8 cellular contexts compared by ENCODE assay signal in the genomic region with DNA sequence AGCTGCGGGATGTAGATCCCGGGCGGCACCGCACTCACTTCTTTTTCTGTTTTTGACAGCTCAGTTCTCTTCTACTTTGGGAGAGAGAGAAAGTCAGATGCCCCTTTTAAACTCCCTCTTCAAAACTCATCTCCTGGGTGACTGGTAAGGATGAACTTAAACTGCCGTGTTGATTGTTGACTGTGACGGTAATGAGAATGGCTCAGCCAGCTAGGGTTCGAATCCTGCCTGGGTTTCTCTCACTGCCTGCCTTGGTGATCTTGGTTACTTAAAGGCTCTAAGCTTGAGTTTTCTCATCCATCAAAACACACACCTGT. TPM values are rescaled to one million over a fixed set of nuclear protein-coding genes. Genes with fewer than 3 reads are reported as not detected.
A peak's percentile ranks its signal among the peaks of the same experiment; 100 is the strongest.
DNase-seq lines count a peak whose midpoint lies in the region; ATAC-seq, FAIRE-seq and TF ChIP-seq lines count a peak whose summit lies in the region.

No MANE protein-coding gene starts in this region.

- peak overlapping the region; percentile 74; the same call in 1 of the 2 replicates for H3K27ac ChIP-seq in HL-60 (replicated peaks)
- H3K27ac ChIP-seq in K562 (ENCODE audit: extremely low read depth, low read depth, low read length) = peak overlapping the region; percentile 70; the same call in 2 of the 3 replicates
- peak overlapping the region; percentile 86 to 90 (median 88) for H3K27ac ChIP-seq in right lobe of liver
- peak overlapping the region; percentile 73 to 98 (median 82) for H3K27ac ChIP-seq in thyroid gland

- H3K4me2 ChIP-seq in K562 (ENCODE audit: insufficient read depth, low read length) = peak overlapping the region; percentile 82

- H3K4me1 ChIP-seq in K562 (replicated peaks in 1 of 2; ENCODE audit: control insufficient read depth in 2 of 2, insufficient read depth in 2 of 2, low read length in 2 of 2) = peaks cover 15 to 31% of the 10 kb centered on the region in 2 experiments
- peaks cover 0 to 19% (median 4%) of the 10 kb centered on the region in 4 donors for H3K4me1 ChIP-seq in right lobe of liver
- peaks cover 17 to 20% of the 10 kb centered on the region in 2 donors for H3K4me1 ChIP-seq in thyroid gland

- TF ChIP-seq RAD21 in K562 (CRISPR knock-in tag; conservative IDR thresholded peaks at IDR 0.05 in 1 of 2, IDR thresholded peaks at IDR 0.05 in 1 of 2) = no peak

- no peak for TF ChIP-seq EP300 in K562 (IDR thresholded peaks at IDR 0.05; ENCODE audit: low read length)

- BruUV-seq in K562 (replicated peaks; lab: Mats Ljungman, UMichigan) = no TSS peak

- peak overlapping the region; percentile 98 for H2AFZ ChIP-seq in K562 (ENCODE audit: low read depth, low read length)

- no peaks in the 10 kb centered on the region for H4K20me1 ChIP-seq in K562 (replicated peaks; ENCODE audit: control insufficient read depth, insufficient read depth, low read length)

- in situ Hi-C loops in K562 (cut with MboI) = no loop called here

- H3K4me3 ChIP-seq in HL-60 (replicated peaks; ENCODE audit: insufficient read depth, low read length) (peak overlapping the region; percentile 90), K562 (peak overlapping the region; percentile 77), right lobe of liver (peak overlapping the region; percentile 71 to 85 (median 79)), thyroid gland (replicated peaks in 1 of 3) (peak overlapping the region; percentile 49 to 77 (median 53))

- peak; percentile 86 for FAIRE-seq in K562 (lab: Jason Lieb, UNC)

- no peaks in the 10 kb centered on the region for H3K79me2 ChIP-seq in K562 (ENCODE audit: control insufficient read depth, insufficient read depth, low read length)

- no peaks in the 10 kb centered on the region; the same call in 1 of the 2 replicates for H3K9me3 ChIP-seq in K562 (replicated peaks; ENCODE audit: control insufficient read depth, insufficient read depth, low read depth, low read length)
- no peaks in the 10 kb centered on the region for H3K9me3 ChIP-seq in right lobe of liver
- H3K9me3 ChIP-seq in thyroid gland = no peaks in the 10 kb centered on the region

- CTCF ChIA-PET in K562 (lab: Yijun Ruan, JAX; ENCODE audit: low intra/inter-chr PET ratio) = no interaction called here

- no peak for TF ChIP-seq POLR2A in K562 (conservative IDR thresholded peaks at IDR 0.05)
- TF ChIP-seq POLR2A in right lobe of liver (IDR thresholded peaks at IDR 0.05) = no peak
- TF ChIP-seq POLR2A in thyroid gland (IDR thresholded peaks at IDR 0.05) = no peak

- intact Hi-C loops in K562 (cut with micrococcal nuclease) (no loop called here), right lobe of liver (cut with DNase I) (no loop called here), thyroid gland (cut with DNase I) (loop anchor here (5.0 kb wide), 1 partner anchor 84 kb away; the partner anchor contains the start of gene FAM221A)

- no peaks in the 10 kb centered on the region for H3K27me3 ChIP-seq in HL-60 (ENCODE audit: insufficient read depth, poor library complexity, severe bottlenecking)
- no peaks in the 10 kb centered on the region for H3K27me3 ChIP-seq in K562 (ENCODE audit: control insufficient read depth in 2 of 2, insufficient read depth in 2 of 2, low read length in 2 of 2)
- no peaks in the 10 kb centered on the region for H3K27me3 ChIP-seq in right lobe of liver
- no peaks in the 10 kb centered on the region for H3K27me3 ChIP-seq in thyroid gland

- no peak for TF ChIP-seq CTCF in HL-60 (IDR thresholded peaks at IDR 0.05; ENCODE audit: insufficient read depth, low read length)
- TF ChIP-seq CTCF in K562 (IDR thresholded peaks at IDR 0.05 in 2 of 3, conservative IDR thresholded peaks at IDR 0.05 in 1 of 3; ENCODE audit: insufficient read depth in 2 of 3, low read depth in 1 of 3, low read length in 3 of 3) = no peak
- TF ChIP-seq CTCF in right lobe of liver (IDR thresholded peaks at IDR 0.05) = no peak
- TF ChIP-seq CTCF in thyroid gland (IDR thresholded peaks at IDR 0.05) = no peak

- POLR2A ChIA-PET in K562 (lab: Yijun Ruan, JAX) = interaction anchor here (0.6 to 1.8 kb wide), 6 partner anchors 10 to 1527 kb away, joined by 3 to 5 read pairs (median 3); partner anchors contain the start of gene CYCS

- ATAC-seq in K562 (peak; percentile 8; the same call in 2 of the 3 replicates), right lobe of liver (peak in 2 of 4 donors; percentile 4 to 7)

- peak; percentile 28 for DNase-seq in NCI-H2107 treated with DMSO at 0.1 percent for 48 hours (lab: John Stamatoyannopoulos, UW; ENCODE audit: unreplicated experiment)
- DNase-seq in NCI-H2107 (lab: John Stamatoyannopoulos, UW) = no peak
- peak in 1 of 2 experiments; percentile 21 for DNase-seq in HL-60 (ENCODE audit: low read depth in 1 of 2, low spot score in 1 of 2)
- DNase-seq in K562 (ENCODE audit: extremely low read depth in 1 of 4, low spot score in 3 of 4) = no peak
- DNase-seq in right lobe of liver = no peak
- DNase-seq in thyroid gland = no peak
- DNase-seq in GF-D8 (lab: John Stamatoyannopoulos, UW) = no peak
- DNase-seq in HK-2 (ENCODE audit: unreplicated experiment) = no peak

- peak overlapping the region; percentile 48 to 93 for H3K9ac ChIP-seq in K562 (ENCODE audit: insufficient read depth in 1 of 2, low read depth in 2 of 2, low read length in 2 of 2)

- H3K9me1 ChIP-seq in K562 (ENCODE audit: control insufficient read depth, insufficient read depth, low read length) = no peaks in the 10 kb centered on the region

- WGBS in K562 (ENCODE audit: insufficient coverage, low coverage, missing lambda C conversion rate) = 0% methylated on average over 7 of the region's 7 CpGs
- 0% methylated on average over 7 of the region's 7 CpGs for WGBS in right lobe of liver (ENCODE audit: insufficient coverage, low coverage, low lambda C conversion rate, missing lambda C conversion rate)
- WGBS in thyroid gland, 2 donors = 0 to 1% methylated on average over 7 of the region's 7 CpGs

- H3K36me3 ChIP-seq in K562 (ENCODE audit: control insufficient read depth, insufficient read depth, low read length) (no peaks in the 10 kb centered on the region), right lobe of liver (no peaks in the 10 kb centered on the region), thyroid gland (no peaks in the 10 kb centered on the region)

TF ChIP-seq in K562, 482 proteins besides CTCF, POLR2A, EP300 and RAD21 (continues in another document):
- TF ChIP-seq, protein P1, sequence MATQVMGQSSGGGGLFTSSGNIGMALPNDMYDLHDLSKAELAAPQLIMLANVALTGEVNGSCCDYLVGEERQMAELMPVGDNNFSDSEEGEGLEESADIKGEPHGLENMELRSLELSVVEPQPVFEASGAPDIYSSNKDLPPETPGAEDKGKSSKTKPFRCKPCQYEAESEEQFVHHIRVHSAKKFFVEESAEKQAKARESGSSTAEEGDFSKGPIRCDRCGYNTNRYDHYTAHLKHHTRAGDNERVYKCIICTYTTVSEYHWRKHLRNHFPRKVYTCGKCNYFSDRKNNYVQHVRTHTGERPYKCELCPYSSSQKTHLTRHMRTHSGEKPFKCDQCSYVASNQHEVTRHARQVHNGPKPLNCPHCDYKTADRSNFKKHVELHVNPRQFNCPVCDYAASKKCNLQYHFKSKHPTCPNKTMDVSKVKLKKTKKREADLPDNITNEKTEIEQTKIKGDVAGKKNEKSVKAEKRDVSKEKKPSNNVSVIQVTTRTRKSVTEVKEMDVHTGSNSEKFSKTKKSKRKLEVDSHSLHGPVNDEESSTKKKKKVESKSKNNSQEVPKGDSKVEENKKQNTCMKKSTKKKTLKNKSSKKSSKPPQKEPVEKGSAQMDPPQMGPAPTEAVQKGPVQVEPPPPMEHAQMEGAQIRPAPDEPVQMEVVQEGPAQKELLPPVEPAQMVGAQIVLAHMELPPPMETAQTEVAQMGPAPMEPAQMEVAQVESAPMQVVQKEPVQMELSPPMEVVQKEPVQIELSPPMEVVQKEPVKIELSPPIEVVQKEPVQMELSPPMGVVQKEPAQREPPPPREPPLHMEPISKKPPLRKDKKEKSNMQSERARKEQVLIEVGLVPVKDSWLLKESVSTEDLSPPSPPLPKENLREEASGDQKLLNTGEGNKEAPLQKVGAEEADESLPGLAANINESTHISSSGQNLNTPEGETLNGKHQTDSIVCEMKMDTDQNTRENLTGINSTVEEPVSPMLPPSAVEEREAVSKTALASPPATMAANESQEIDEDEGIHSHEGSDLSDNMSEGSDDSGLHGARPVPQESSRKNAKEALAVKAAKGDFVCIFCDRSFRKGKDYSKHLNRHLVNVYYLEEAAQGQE (CRISPR knock-in tag; IDR thresholded peaks at IDR 0.05; ENCODE audit: low read depth) = no peak
- TF ChIP-seq, protein P2, sequence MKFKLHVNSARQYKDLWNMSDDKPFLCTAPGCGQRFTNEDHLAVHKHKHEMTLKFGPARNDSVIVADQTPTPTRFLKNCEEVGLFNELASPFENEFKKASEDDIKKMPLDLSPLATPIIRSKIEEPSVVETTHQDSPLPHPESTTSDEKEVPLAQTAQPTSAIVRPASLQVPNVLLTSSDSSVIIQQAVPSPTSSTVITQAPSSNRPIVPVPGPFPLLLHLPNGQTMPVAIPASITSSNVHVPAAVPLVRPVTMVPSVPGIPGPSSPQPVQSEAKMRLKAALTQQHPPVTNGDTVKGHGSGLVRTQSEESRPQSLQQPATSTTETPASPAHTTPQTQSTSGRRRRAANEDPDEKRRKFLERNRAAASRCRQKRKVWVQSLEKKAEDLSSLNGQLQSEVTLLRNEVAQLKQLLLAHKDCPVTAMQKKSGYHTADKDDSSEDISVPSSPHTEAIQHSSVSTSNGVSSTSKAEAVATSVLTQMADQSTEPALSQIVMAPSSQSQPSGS (CRISPR knock-in tag; IDR thresholded peaks at IDR 0.05) = no peak

RNA-seq across cellular contexts. Expression of gene CCDC126, which starts 0.7 kb away (rescaled TPM):
- 6.0 and 13.2 TPM in 2 replicates for total RNA-seq in K562 (2011; cell fraction: chromatin; rRNA removed; ENCODE audit: low replicate concordance)
- total RNA-seq in K562 (2011; cell fraction: nucleolus; rRNA removed) = 5.0 and 5.3 TPM in 2 replicates
- total RNA-seq in K562 (2011; cell fraction: nucleoplasm; rRNA removed) = 6.1 and 10.1 TPM in 2 replicates
- 3.0 and 6.5 TPM in 2 replicates for total RNA-seq in K562 (2014; rRNA removed)
- 5.8 and 6.4 TPM in 2 replicates for total RNA-seq in K562 (2014; rRNA removed; fragmentation: Illumina TruSeq; extraction: Trizol)
- 6.1 and 7.5 TPM in 2 replicates for total RNA-seq in K562 (2015; rRNA removed; fragmentation: Illumina TruSeq; extraction: Trizol)
- total RNA-seq in K562 (2021) = 5.2 TPM in 2 replicates
- 3.1 and 3.6 TPM in 2 replicates for polyA plus RNA-seq in K562 (2011; rRNA removed)
- polyA plus RNA-seq in K562 (2011; cell fraction: cytosol; rRNA removed) = 1.6 and 2.4 TPM in 2 replicates
- polyA plus RNA-seq in K562 (2011; cell fraction: nucleus; rRNA removed) = 2.7 TPM in 2 replicates
- polyA plus RNA-seq in K562 (2012) = 3.8 and 4.3 TPM in 2 replicates
- 4.5 and 4.7 TPM in 2 replicates for polyA plus RNA-seq in K562 (2014; fragmentation: Illumina TruSeq; extraction: Trizol)
- polyA plus RNA-seq in K562 (2014; fragmentation: Nextera tagmentation; extraction: Ambion mirVana) = 10 to 100 TPM; 14.3 to 16.2 TPM
- polyA plus RNA-seq in K562 (2014; rRNA removed) = 3.9 and 4.3 TPM in 2 replicates
- 8.1 and 9.8 TPM in 2 replicates for polyA minus RNA-seq in K562 (2011; rRNA and poly(A)+ RNA removed)
- polyA minus RNA-seq in K562 (2011; cell fraction: cytosol; rRNA and poly(A)+ RNA removed) = 2.3 and 3.3 TPM in 2 replicates
- polyA minus RNA-seq in K562 (2011; cell fraction: nucleus; rRNA and poly(A)+ RNA removed) = 3.8 and 5.1 TPM in 2 replicates
- total RNA-seq in right lobe of liver = 1 to 10 TPM; 5.9 to 9.8 (median 6.2) TPM
- 10 to 100 TPM; 21.1 to 26.8 (median 23.9) TPM for total RNA-seq in thyroid gland
